23 cellular contexts compared by ENCODE assay signal in the genomic region with DNA sequence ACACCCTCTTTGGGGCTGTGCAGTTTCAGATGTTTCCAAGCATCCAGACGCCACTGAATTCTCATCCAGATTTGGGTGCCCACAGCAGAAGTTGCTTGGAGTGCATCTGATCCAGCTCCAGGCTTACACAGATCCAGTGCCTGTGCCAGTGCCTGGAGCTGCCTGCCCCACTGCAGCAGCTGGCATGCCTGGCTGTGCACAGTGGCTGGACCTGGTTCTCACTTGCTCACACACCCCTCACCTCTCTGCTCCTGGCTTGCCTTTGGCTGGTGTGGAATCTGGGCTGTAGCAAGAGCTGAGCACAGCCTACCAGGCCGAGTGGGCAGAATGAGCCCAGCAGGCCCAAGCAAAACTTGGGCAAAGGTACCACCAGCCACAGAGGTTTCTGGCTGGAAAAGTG.
DNase-seq lines count a peak whose midpoint lies in the region; ATAC-seq, FAIRE-seq and TF ChIP-seq lines count a peak whose summit lies in the region.
"Had no signal": no experiment of that assay in that cellular context is flagged by ENCODE, and none has a peak within 500 bp of the region (broad histone marks: within the 10 kb centered on the region; RNA-seq: fewer than 3 reads in every experiment).

No MANE protein-coding gene starts in this region.

- no peak overlapping the region for H3K27ac Mint-ChIP-seq in stimulated activated naive CD8-positive, alpha-beta T cell treated with anti-CD3 and anti-CD28 coated beads, Interleukin-15, amount 100 ng/mL, for 72 hours
- H3K27ac Mint-ChIP-seq in stimulated activated effector memory CD8-positive, alpha-beta T cell treated with anti-CD3 and anti-CD28 coated beads, Interleukin-12 subunit alpha, Interleukin-12 subunit beta, amount 100 ng/mL, for 72 hours: no peak overlapping the region
- H3K27ac Mint-ChIP-seq: B cell; CD4-positive, alpha-beta T cell; CD8-positive, alpha-beta T cell had no signal

- WGBS in aorta, 2 donors: 90% methylated on average over 2 of the region's 2 CpGs
- 57 to 90% (median 63%) methylated on average over 1 to 2 of the region's 2 CpGs for WGBS in spleen, 5 donors

- H3K9me3 ChIP-seq in kidney (ENCODE audit: control insufficient read depth in 1 of 2, low read length in 2 of 2): no peaks in the 10 kb centered on the region
- no peaks in the 10 kb centered on the region for H3K9me3 ChIP-seq in aorta (ENCODE audit: control insufficient read depth, low read length)
- H3K9me3 ChIP-seq in spleen: no peaks in the 10 kb centered on the region
- H3K9me3 ChIP-seq: A549 had no signal

- no peak for TF ChIP-seq POLR2A in spleen (IDR thresholded peaks at IDR 0.05)

- no peaks in the 10 kb centered on the region for H3K9me3 Mint-ChIP-seq in stimulated activated naive CD8-positive, alpha-beta T cell treated with anti-CD3 and anti-CD28 coated beads, Interleukin-15, amount 100 ng/mL, for 72 hours
- no peaks in the 10 kb centered on the region for H3K9me3 Mint-ChIP-seq in stimulated activated effector memory CD8-positive, alpha-beta T cell treated with anti-CD3 and anti-CD28 coated beads, Interleukin-12 subunit alpha, Interleukin-12 subunit beta, amount 100 ng/mL, for 72 hours
- H3K9me3 Mint-ChIP-seq: CD4-positive, alpha-beta T cell; CD8-positive, alpha-beta T cell had no signal

- no peaks in the 10 kb centered on the region for H3K36me3 ChIP-seq in kidney (ENCODE audit: control insufficient read depth in 1 of 2, insufficient read depth in 2 of 2, low read length in 2 of 2)
- no peaks in the 10 kb centered on the region for H3K36me3 ChIP-seq in aorta (ENCODE audit: control insufficient read depth in 1 of 2, insufficient read depth in 2 of 2, low read length in 1 of 2)
- no peaks in the 10 kb centered on the region for H3K36me3 ChIP-seq in spleen
- H3K36me3 ChIP-seq: BLaER1 treated with 17β-estradiol and CSF1 and Interleukin-3, amounts not matched to agents 10 nM and 100 nM had no signal

- ATAC-seq in stimulated activated naive CD8-positive, alpha-beta T cell treated with anti-CD3 and anti-CD28 coated beads, Interleukin-15, amount 100 ng/mL, for 72 hours: peak; percentile 39
- no peak for ATAC-seq in stimulated activated naive CD8-positive, alpha-beta T cell treated with anti-CD3 and anti-CD28 coated beads, Interleukin-15, Interleukin-2, amounts not matched to agents 100 U/mL and 50 U/mL, for 24 hours
- peak; percentile 54 for ATAC-seq in stimulated activated effector memory CD8-positive, alpha-beta T cell treated with anti-CD3 and anti-CD28 coated beads, Interleukin-12 subunit alpha, Interleukin-12 subunit beta, amount 100 ng/mL, for 72 hours
- ATAC-seq in aorta (ENCODE audit: low FRiP score): peak; percentile 43
- ATAC-seq: A549; CD8-positive, alpha-beta T cell had no signal

- H3K4me1 Mint-ChIP-seq in stimulated activated naive CD8-positive, alpha-beta T cell treated with anti-CD3 and anti-CD28 coated beads, Interleukin-15, amount 100 ng/mL, for 72 hours: no peaks in the 10 kb centered on the region
- no peaks in the 10 kb centered on the region for H3K4me1 Mint-ChIP-seq in stimulated activated effector memory CD8-positive, alpha-beta T cell treated with anti-CD3 and anti-CD28 coated beads, Interleukin-12 subunit alpha, Interleukin-12 subunit beta, amount 100 ng/mL, for 72 hours
- H3K4me1 Mint-ChIP-seq: B cell had no signal

- H3K27me3 ChIP-seq in aorta (ENCODE audit: control insufficient read depth in 1 of 2, insufficient read depth in 2 of 2, low read length in 1 of 2) (no peaks in the 10 kb centered on the region), spleen (replicated peaks in 1 of 7) (no peaks in the 10 kb centered on the region)
- H3K27me3 ChIP-seq: BLaER1 treated with 17β-estradiol and CSF1 and Interleukin-3, amounts not matched to agents 10 nM and 100 nM had no signal

- H3K27ac ChIP-seq in kidney (ENCODE audit: low read depth in 2 of 2, low read length in 2 of 2) (no peak overlapping the region), aorta (ENCODE audit: low read depth in 1 of 2, low read length in 2 of 2) (no peak overlapping the region), spleen (no peak overlapping the region)
- H3K27ac ChIP-seq: 22Rv1; A549; BLaER1 treated with 17β-estradiol and CSF1 and Interleukin-3, amounts not matched to agents 10 nM and 100 nM; C4-2B had no signal

- no peaks in the 10 kb centered on the region for H3K4me1 ChIP-seq in kidney (ENCODE audit: control insufficient read depth in 1 of 2, insufficient read depth in 1 of 2, low read depth in 1 of 2, low read length in 2 of 2)
- no peaks in the 10 kb centered on the region for H3K4me1 ChIP-seq in aorta (ENCODE audit: control insufficient read depth in 1 of 2, insufficient read depth in 2 of 2, low read length in 2 of 2)
- H3K4me1 ChIP-seq in spleen: no peaks in the 10 kb centered on the region
- H3K4me1 ChIP-seq: A549; BLaER1 treated with 17β-estradiol and CSF1 and Interleukin-3, amounts not matched to agents 10 nM and 100 nM; Caco-2 had no signal

- TF ChIP-seq CTCF in kidney (IDR thresholded peaks at IDR 0.05; ENCODE audit: borderline replicate concordance, extremely low read depth, insufficient read depth) (no peak), spleen (IDR thresholded peaks at IDR 0.05 in 8 of 11, conservative IDR thresholded peaks at IDR 0.05 in 3 of 11) (no peak)

- no peaks in the 10 kb centered on the region for H3K36me3 Mint-ChIP-seq in stimulated activated effector memory CD8-positive, alpha-beta T cell treated with anti-CD3 and anti-CD28 coated beads, Interleukin-12 subunit alpha, Interleukin-12 subunit beta, amount 100 ng/mL, for 72 hours
- H3K36me3 Mint-ChIP-seq: CD8-positive, alpha-beta T cell had no signal

- no peak for DNase-seq in stimulated activated naive CD8-positive, alpha-beta T cell treated with anti-CD3 and anti-CD28 coated beads, Interleukin-15, amount 100 ng/mL, for 72 hours
- DNase-seq in stimulated activated naive CD8-positive, alpha-beta T cell treated with anti-CD3 and anti-CD28 coated beads, Interleukin-15, Interleukin-2, amounts not matched to agents 100 U/mL and 50 U/mL, for 24 hours: no peak
- DNase-seq in kidney (peak; percentile 51), aorta (no peak), NCI-H2107 (lab: John Stamatoyannopoulos, UW) (no peak), spleen (no peak)
- no peak for DNase-seq in stimulated activated effector memory CD8-positive, alpha-beta T cell treated with anti-CD3 and anti-CD28 coated beads, Interleukin-12 subunit alpha, Interleukin-12 subunit beta, amount 100 ng/mL, for 72 hours (ENCODE audit: low spot score in 2 of 2)
- no peak for DNase-seq in stimulated activated CD4-positive, alpha-beta T cell treated with anti-CD3 and anti-CD28 coated beads, Interleukin-12 subunit alpha, Interleukin-12 subunit beta, amount 100 ng/mL, for 4 hours
- DNase-seq: AML-193; Caco-2; Calu3; CD4-positive, alpha-beta T cell; CD8-positive, alpha-beta T cell; DMS79 treated with DMSO at 0.1 percent for 48 hours; GF-D8 had no signal

- peaks cover 7% of the 10 kb centered on the region for H3K27me3 Mint-ChIP-seq in stimulated activated naive CD8-positive, alpha-beta T cell treated with anti-CD3 and anti-CD28 coated beads, Interleukin-15, amount 100 ng/mL, for 72 hours
- H3K27me3 Mint-ChIP-seq: CD4-positive, alpha-beta T cell had no signal

- intact Hi-C loops in kidney (cut with DNase I): no loop called here
- intact Hi-C loops in aorta (cut with DNase I): no loop called here
- intact Hi-C loops in spleen (cut with DNase I; ENCODE audit: low total_unique reads): no loop called here

- FAIRE-seq in kidney (lab: Jason Lieb, UNC): no peak
- FAIRE-seq: A549, D721Med, G401.6, GM12891 had no signal

- H3K9ac ChIP-seq in kidney (ENCODE audit: low read length in 2 of 2): no peak overlapping the region
- H3K9ac ChIP-seq: BLaER1 treated with 17β-estradiol and CSF1 and Interleukin-3, amounts not matched to agents 10 nM and 100 nM had no signal

- H3K4me3 Mint-ChIP-seq in stimulated activated naive CD8-positive, alpha-beta T cell treated with anti-CD3 and anti-CD28 coated beads, Interleukin-15, amount 100 ng/mL, for 72 hours: no peak overlapping the region
- H3K4me3 Mint-ChIP-seq in stimulated activated effector memory CD8-positive, alpha-beta T cell treated with anti-CD3 and anti-CD28 coated beads, Interleukin-12 subunit alpha, Interleukin-12 subunit beta, amount 100 ng/mL, for 72 hours: no peak overlapping the region
- H3K4me3 Mint-ChIP-seq: B cell; CD4-positive, alpha-beta T cell; CD8-positive, alpha-beta T cell had no signal

- no peak overlapping the region for H3K4me3 ChIP-seq in kidney (ENCODE audit: low read length in 2 of 2)
- no peak overlapping the region for H3K4me3 ChIP-seq in aorta (ENCODE audit: low read length in 2 of 2)
- H3K4me3 ChIP-seq in spleen: no peak overlapping the region
- H3K4me3 ChIP-seq: A549; BLaER1 treated with 17β-estradiol and CSF1 and Interleukin-3, amounts not matched to agents 10 nM and 100 nM had no signal
